In genomic region chr6:134201716-134202115, GRCh38 we compare ENCODE assay signal across 16 cellular contexts.
"Had no signal": no experiment of that assay in that cellular context is flagged by ENCODE, and none has a peak within 500 bp of the region (broad histone marks: within the 10 kb centered on the region; RNA-seq: fewer than 3 reads in every experiment).

No MANE protein-coding gene starts in this region.

- H3K27ac Mint-ChIP-seq: activated naive CD8-positive, alpha-beta T cell treated with anti-CD3 and anti-CD28 coated beads for 36 hours; activated T-helper 1 cell treated with anti-CD3 and anti-CD28 coated beads, Interleukin-12 subunit alpha, Interleukin-12 subunit beta, Interleukin-2, Interleukin-4 antibody, amounts not matched to agents 30 ng/mL and 10 ng/mL and 1 ng/mL, durations not matched to agents 14 hours and 24 hours and 36 hours; immature natural killer cell; mesothelial cell of epicardium; stimulated activated effector memory CD8-positive, alpha-beta T cell treated with anti-CD3 and anti-CD28 coated beads, Interleukin-12 subunit alpha, Interleukin-12 subunit beta, amount 100 ng/mL, for 72 hours had no signal

- ATAC-seq: activated CD4-positive, CD25-positive, alpha-beta regulatory T cell treated with anti-CD3 and anti-CD28 coated beads, Interleukin-2, amount 50 U/mL, for 24 hours; left cardiac atrium; lower lobe of right lung; psoas muscle; stimulated activated effector memory CD8-positive, alpha-beta T cell treated with anti-CD3 and anti-CD28 coated beads, Interleukin-12 subunit alpha, Interleukin-12 subunit beta, amount 100 ng/mL, for 72 hours had no signal

- H3K36me3 Mint-ChIP-seq: stimulated activated effector memory CD8-positive, alpha-beta T cell treated with anti-CD3 and anti-CD28 coated beads, Interleukin-12 subunit alpha, Interleukin-12 subunit beta, amount 100 ng/mL, for 72 hours had no signal

- H3K27me3 Mint-ChIP-seq: activated naive CD8-positive, alpha-beta T cell treated with anti-CD3 and anti-CD28 coated beads for 36 hours had no signal

- H3K4me3 Mint-ChIP-seq: activated naive CD8-positive, alpha-beta T cell treated with anti-CD3 and anti-CD28 coated beads for 36 hours; activated T-helper 1 cell treated with anti-CD3 and anti-CD28 coated beads, Interleukin-12 subunit alpha, Interleukin-12 subunit beta, Interleukin-2, Interleukin-4 antibody, amounts not matched to agents 30 ng/mL and 10 ng/mL and 1 ng/mL, durations not matched to agents 14 hours and 24 hours and 36 hours; immature natural killer cell; mesothelial cell of epicardium; stimulated activated effector memory CD8-positive, alpha-beta T cell treated with anti-CD3 and anti-CD28 coated beads, Interleukin-12 subunit alpha, Interleukin-12 subunit beta, amount 100 ng/mL, for 72 hours had no signal

- H3K4me3 ChIP-seq: esophagus squamous epithelium, lower lobe of right lung, psoas muscle, thoracic aorta had no signal

- DNase-seq: activated CD4-positive, alpha-beta T cell treated with anti-CD3 and anti-CD28 coated beads, Interleukin-2, amount 50 U/mL, for 1 hour; activated CD8-positive, alpha-beta memory T cell treated with anti-CD3 and anti-CD28 coated beads for 24 hours; activated naive CD8-positive, alpha-beta T cell treated with anti-CD3 and anti-CD28 coated beads for 36 hours; effector CD8-positive, alpha-beta T cell; esophagus squamous epithelium; head of caudate nucleus; immature natural killer cell; left cardiac atrium; lower lobe of right lung; psoas muscle; stimulated activated CD4-positive, alpha-beta T cell treated with anti-CD3 and anti-CD28 coated beads, Interleukin-2, amount 100 ng/mL, for 24 hours had no signal

- H3K27ac ChIP-seq: esophagus squamous epithelium, lower lobe of right lung, psoas muscle, thoracic aorta had no signal
